ENCODE assay signal across 10 cellular contexts in the genomic region with DNA sequence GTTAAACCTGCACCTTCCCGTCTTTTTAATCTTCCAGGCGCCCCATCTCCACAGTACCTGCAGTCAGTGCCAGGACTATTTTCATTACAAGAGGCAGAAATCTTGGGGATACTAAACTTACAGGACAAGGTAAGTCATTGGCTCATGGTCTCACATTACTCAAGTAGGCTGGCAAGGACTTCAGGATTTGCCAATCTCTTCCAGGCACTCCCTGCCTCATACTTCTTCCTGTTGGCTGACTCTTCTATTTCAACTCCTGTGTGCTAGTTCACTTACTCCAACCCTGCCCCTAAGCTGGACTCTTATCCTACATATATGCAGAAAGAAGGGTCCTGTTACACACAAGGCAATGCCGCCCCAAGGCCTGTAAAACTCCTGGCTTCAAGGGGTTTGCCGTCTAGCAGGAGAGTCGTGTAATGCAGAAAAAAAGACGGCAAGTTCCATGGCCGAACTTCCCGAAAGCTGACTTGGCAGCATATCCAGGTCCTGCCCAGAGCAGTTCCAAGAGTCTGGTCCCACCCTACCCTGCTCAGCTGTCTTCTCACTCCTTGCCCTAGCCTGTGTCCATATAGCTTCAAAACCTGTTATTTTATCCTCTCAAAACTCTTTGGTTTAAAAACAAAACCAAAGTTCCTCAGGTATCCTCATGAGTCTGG. TPM values are rescaled to one million over a fixed set of nuclear protein-coding genes. Genes with fewer than 3 reads are reported as not detected.
DNase-seq lines count a peak whose midpoint lies in the region; ATAC-seq and TF ChIP-seq lines count a peak whose summit lies in the region.
"Had no signal": no experiment of that assay in that cellular context is flagged by ENCODE, and none has a peak within 500 bp of the region (broad histone marks: within the 10 kb centered on the region; RNA-seq: fewer than 3 reads in every experiment).

No MANE protein-coding gene starts in this region.

- peak overlapping the region; percentile 0 for H3K27ac Mint-ChIP-seq in T-helper 1 cell treated with Interleukin-12 subunit alpha and Interleukin-12 subunit beta and Interleukin-4 antibody, amounts not matched to agents 30 μg/mL and 1 μg/mL, for 36 hours
- no peak overlapping the region for H3K27ac Mint-ChIP-seq in endodermal cell

- H2BK20ac ChIP-seq in IMR-90 (ENCODE audit: low read depth, low read length) = peak overlapping the region; percentile 75

- H3K27me3 ChIP-seq in IMR-90 (ENCODE audit: control insufficient read depth, insufficient read depth, low read length) = no peaks in the 10 kb centered on the region
- H3K27me3 ChIP-seq in endodermal cell (ENCODE audit: control insufficient read depth, insufficient read depth, low read length, poor library complexity, severe bottlenecking) = no peaks in the 10 kb centered on the region

- intact Hi-C loops in IMR-90 (cut with micrococcal nuclease) = no loop called here

- peak overlapping the region; percentile 30 for H3K18ac ChIP-seq in IMR-90 (ENCODE audit: low read depth, low read length)

- no peak for TF ChIP-seq RAD21 in IMR-90 (IDR thresholded peaks at IDR 0.05; ENCODE audit: low read length)

- in situ Hi-C loops in IMR-90 (cut with MboI; ENCODE audit: low sequenced_read_pairs) = no loop called here

- H3K9me3 Mint-ChIP-seq in T-helper 1 cell treated with Interleukin-12 subunit alpha and Interleukin-12 subunit beta and Interleukin-4 antibody, amounts not matched to agents 30 μg/mL and 1 μg/mL, for 36 hours = no peaks in the 10 kb centered on the region
- H3K9me3 Mint-ChIP-seq in endodermal cell = no peaks in the 10 kb centered on the region

- peak overlapping the region; percentile 28; the same call in 2 of the 3 replicates for H2BK15ac ChIP-seq in IMR-90 (ENCODE audit: low read depth, low read length)

- DNase-seq in T-helper 1 cell = no peak
- no peak for DNase-seq in IMR-90
- peak; percentile 35 for DNase-seq in endodermal cell
- DNase-seq in omental fat pad (ENCODE audit: low spot score) = no peak
- no peak for DNase-seq in NCI-H1436 treated with DMSO at 0.1 percent for 48 hours (lab: John Stamatoyannopoulos, UW)
- DNase-seq in NCI-H1105 treated with DMSO at 0.1 percent for 48 hours (lab: John Stamatoyannopoulos, UW) = no peak
- DNase-seq: activated CD4-positive, alpha-beta T cell treated with anti-CD3 and anti-CD28 coated beads, Interleukin-2, amount 50 U/mL, for 48 hours had no signal

- H3K79me1 ChIP-seq in IMR-90 (ENCODE audit: low read depth in 1 of 2, low read length in 2 of 2) = peaks cover 31 to 59% of the 10 kb centered on the region in 2 experiments

- peak overlapping the region; percentile 76 for H2BK120ac ChIP-seq in IMR-90 (ENCODE audit: low read depth, low read length)

- H4K5ac ChIP-seq in IMR-90 (ENCODE audit: low read depth, low read length) = no peak overlapping the region

- H3K36me3 Mint-ChIP-seq in T-helper 1 cell treated with Interleukin-12 subunit alpha and Interleukin-12 subunit beta and Interleukin-4 antibody, amounts not matched to agents 30 μg/mL and 1 μg/mL, for 36 hours (ENCODE audit: low read depth) = peaks cover 45% of the 10 kb centered on the region
- peaks cover 1% of the 10 kb centered on the region for H3K36me3 Mint-ChIP-seq in endodermal cell (ENCODE audit: low read depth)

- H3K36me3 ChIP-seq in IMR-90 (ENCODE audit: control insufficient read depth, insufficient read depth, low read length) = no peaks in the 10 kb centered on the region
- no peaks in the 10 kb centered on the region for H3K36me3 ChIP-seq in endodermal cell (ENCODE audit: control insufficient read depth, insufficient read depth, low read length)

- peak overlapping the region; percentile 74 for H3K4ac ChIP-seq in IMR-90 (ENCODE audit: low read depth, low read length)

- no peak for TF ChIP-seq POLR2A in IMR-90 (IDR thresholded peaks at IDR 0.05; ENCODE audit: low read depth, low read length)

- peak overlapping the region; percentile 45 for H3K14ac ChIP-seq in IMR-90 (replicated peaks; ENCODE audit: low read depth, low read length)

- H4K91ac ChIP-seq in IMR-90 (ENCODE audit: insufficient read depth, low read depth, low read length) = peak overlapping the region; percentile 31; the same call in 1 of the 2 replicates

- no TSS peak for BruUV-seq in IMR-90 (replicated peaks; lab: Mats Ljungman, UMichigan)

- no peak overlapping the region for H3K56ac ChIP-seq in IMR-90 (ENCODE audit: extremely low read depth, insufficient read depth, low read length)

- H3K27ac ChIP-seq in IMR-90 (ENCODE audit: insufficient read depth, low read length) (peak overlapping the region; percentile 5), endodermal cell (ENCODE audit: low read depth, low read length) (no peak overlapping the region)
- H3K27ac ChIP-seq: 22Rv1 had no signal

- H3K23ac ChIP-seq in IMR-90 (ENCODE audit: low read depth, low read length) = no peak overlapping the region

- dilution Hi-C loops in IMR-90 (cut with HindIII; ENCODE audit: low sequenced_read_pairs, unreplicated experiment) = no loop called here

- no peak for TF ChIP-seq CTCF in IMR-90 (conservative IDR thresholded peaks at IDR 0.05; ENCODE audit: low read depth, low read length)
- no peak for TF ChIP-seq CTCF in endodermal cell (conservative IDR thresholded peaks at IDR 0.05)
- no peak for TF ChIP-seq CTCF in omental fat pad (IDR thresholded peaks at IDR 0.05)

- H4K20me1 ChIP-seq in IMR-90 (ENCODE audit: insufficient read depth, low read length) = peaks cover 9% of the 10 kb centered on the region; the same call in 1 of the 2 replicates

- H3K4me1 Mint-ChIP-seq in T-helper 1 cell treated with Interleukin-12 subunit alpha and Interleukin-12 subunit beta and Interleukin-4 antibody, amounts not matched to agents 30 μg/mL and 1 μg/mL, for 36 hours (ENCODE audit: low read depth) = peaks cover 48% of the 10 kb centered on the region
- H3K4me1 Mint-ChIP-seq in endodermal cell = no peaks in the 10 kb centered on the region

- ATAC-seq in IMR-90 (ENCODE audit: low read depth) (no peak; the same call in 1 of the 2 replicates), omental fat pad (ENCODE audit: low FRiP score) (peak; percentile 58), GM19467 (IDR thresholded peaks at IDR 0.05; ENCODE audit: unreplicated experiment) (no peak)

- H2AFZ ChIP-seq in IMR-90 (replicated peaks; ENCODE audit: low read length, poor library complexity) = no peak overlapping the region

- WGBS in IMR-90 (ENCODE audit: extremely low coverage in 2 of 2, insufficient read length in 1 of 2), 2 experiments = 100% methylated on average over 3 of the region's 8 CpGs; no CpG with 5 or more reads in 1 of the 2 experiments
- WGBS in endodermal cell (ENCODE audit: insufficient coverage in 1 of 2, insufficient read length in 1 of 2), 2 experiments = 93 to 97% methylated on average over 8 of the region's 8 CpGs

- peak overlapping the region; percentile 41 for H2AK5ac ChIP-seq in IMR-90 (ENCODE audit: low read depth, low read length)

- H3K9me3 ChIP-seq in IMR-90 (ENCODE audit: control insufficient read depth, insufficient read depth, low read length) (no peaks in the 10 kb centered on the region), endodermal cell (ENCODE audit: control insufficient read depth, low read length) (no peaks in the 10 kb centered on the region)

- H3K9me1 ChIP-seq in IMR-90 (ENCODE audit: insufficient read depth, low read length) = peaks cover 23% of the 10 kb centered on the region

- peak overlapping the region; percentile 8 for H2AK9ac ChIP-seq in IMR-90 (replicated peaks; ENCODE audit: low read depth, low read length, poor library complexity)

- H3K4me1 ChIP-seq in IMR-90 (ENCODE audit: control insufficient read depth, insufficient read depth, low read length) (peaks cover 16% of the 10 kb centered on the region), endodermal cell (ENCODE audit: control insufficient read depth, insufficient read depth, low read length) (no peaks in the 10 kb centered on the region)

- no peak overlapping the region for H3K4me3 Mint-ChIP-seq in T-helper 1 cell treated with Interleukin-12 subunit alpha and Interleukin-12 subunit beta and Interleukin-4 antibody, amounts not matched to agents 30 μg/mL and 1 μg/mL, for 36 hours
- H3K4me3 Mint-ChIP-seq in endodermal cell = no peak overlapping the region

- H3K4me2 ChIP-seq in IMR-90 (ENCODE audit: low read depth, low read length) = no peak overlapping the region

- POLR2A ChIA-PET in IMR-90 (lab: Charles Lee; ENCODE audit: unreplicated experiment) = no interaction called here

- H3K27me3 Mint-ChIP-seq in T-helper 1 cell treated with Interleukin-12 subunit alpha and Interleukin-12 subunit beta and Interleukin-4 antibody, amounts not matched to agents 30 μg/mL and 1 μg/mL, for 36 hours (ENCODE audit: low read depth) = no peaks in the 10 kb centered on the region
- no peaks in the 10 kb centered on the region for H3K27me3 Mint-ChIP-seq in endodermal cell (ENCODE audit: insufficient read depth)

- CTCF ChIA-PET in IMR-90 (lab: Yijun Ruan, JAX) = interaction anchor here (0.7 kb wide), 1 partner anchor 36 kb away, joined by 3 read pairs; no protein-coding TSS in a partner anchor

- H3K4me3 ChIP-seq in IMR-90 (ENCODE audit: insufficient read depth, low read depth, low read length) = no peak overlapping the region
- no peak overlapping the region for H3K4me3 ChIP-seq in endodermal cell (ENCODE audit: low read length)

- peak overlapping the region; percentile 22 to 33 for H4K8ac ChIP-seq in IMR-90 (ENCODE audit: low read depth in 2 of 2, low read length in 2 of 2)

- H3K9ac ChIP-seq in IMR-90 (ENCODE audit: low read depth, low read length) = no peak overlapping the region
- no peak overlapping the region for H3K9ac ChIP-seq in endodermal cell (ENCODE audit: extremely low read depth, low read length, poor library complexity, severe bottlenecking)

- peak overlapping the region; percentile 1 for H2BK5ac ChIP-seq in IMR-90 (ENCODE audit: low read depth, low read length, poor library complexity, severe bottlenecking)

TF ChIP-seq in IMR-90, 13 proteins besides CTCF, POLR2A, EP300 and RAD21:
- TF ChIP-seq MXI1 (IDR thresholded peaks at IDR 0.05; ENCODE audit: borderline replicate concordance, low read depth, low read length) = no peak

RNA-seq across cellular contexts. Expression of a gene that starts 14.8 kb away (rescaled TPM):
- total RNA-seq in IMR-90 (2012; rRNA removed) (2.2 and 2.7 TPM in 2 replicates), endodermal cell (10 to 100 TPM in 1 of 2 donors, 1 to 10 TPM in 1; 9.0 to 13.7 TPM), omental fat pad (10 to 100 TPM; 14.6 to 54.4 (median 30.4) TPM)
- 3.7 and 4.1 TPM in 2 replicates for polyA plus RNA-seq in IMR-90 (2012; rRNA removed)
- polyA plus RNA-seq in IMR-90 (2012; cell fraction: cytosol; rRNA removed) = 3.2 and 3.4 TPM in 2 replicates
- polyA plus RNA-seq in IMR-90 (2012; cell fraction: nucleus; rRNA removed; ENCODE audit: low replicate concordance) = 7.5 and 10.9 TPM in 2 replicates
- polyA plus RNA-seq in endodermal cell (2013, experiment 1 of 2) = 3.0 TPM
- polyA plus RNA-seq in endodermal cell (2013, experiment 2 of 2) = 3.6 TPM
